In genomic region chr6:70657706-70658105, GRCh38 we compare ENCODE assay signal across 18 cellular contexts. TPM values are rescaled to one million over a fixed set of nuclear protein-coding genes. Genes with fewer than 3 reads are reported as not detected.
DNase-seq lines count a peak whose midpoint lies in the region; ATAC-seq and TF ChIP-seq lines count a peak whose summit lies in the region.
"Had no signal": no experiment of that assay in that cellular context is flagged by ENCODE, and none has a peak within 500 bp of the region (broad histone marks: within the 10 kb centered on the region; RNA-seq: fewer than 3 reads in every experiment).

No MANE protein-coding gene starts in this region.

- no peak for TF ChIP-seq EP300 in gastroesophageal sphincter (IDR thresholded peaks at IDR 0.05)

- no peaks in the 10 kb centered on the region for H3K4me1 ChIP-seq in gastroesophageal sphincter
- H3K4me1 ChIP-seq: BE2C, Caco-2 had no signal

- peak overlapping the region; percentile 21; the same call in 1 of the 2 replicates for H3K27ac ChIP-seq in WERI-Rb-1
- H3K27ac ChIP-seq in gastroesophageal sphincter, result no peak overlapping the region

- H3K36me3 Mint-ChIP-seq in progenitor cell of endocrine pancreas (ENCODE audit: insufficient read depth), result no peaks in the 10 kb centered on the region
- H3K36me3 Mint-ChIP-seq: CD4-positive, CD25-positive, alpha-beta regulatory T cell had no signal

- peaks cover 7% of the 10 kb centered on the region for H3K27me3 Mint-ChIP-seq in progenitor cell of endocrine pancreas
- H3K27me3 Mint-ChIP-seq: CD4-positive, CD25-positive, alpha-beta regulatory T cell had no signal

- H3K4me1 Mint-ChIP-seq in progenitor cell of endocrine pancreas (ENCODE audit: low read depth), result no peaks in the 10 kb centered on the region
- H3K4me1 Mint-ChIP-seq: CD4-positive, CD25-positive, alpha-beta regulatory T cell had no signal

- H3K9me3 Mint-ChIP-seq in progenitor cell of endocrine pancreas (ENCODE audit: low read depth), result no peaks in the 10 kb centered on the region
- H3K9me3 Mint-ChIP-seq: HFFc6 had no signal

- no peak for TF ChIP-seq CTCF in GM12865 (IDR thresholded peaks at IDR 0.05; ENCODE audit: insufficient read depth, low read depth, low read length, missing control alignments)
- no peak for TF ChIP-seq CTCF in WERI-Rb-1 (IDR thresholded peaks at IDR 0.05; ENCODE audit: low read depth, low read length)
- TF ChIP-seq CTCF in gastroesophageal sphincter (IDR thresholded peaks at IDR 0.05), result no peak
- TF ChIP-seq CTCF in progenitor cell of endocrine pancreas (IDR thresholded peaks at IDR 0.05; ENCODE audit: unreplicated experiment), result no peak

- 55 to 64% methylated on average over 3 of the region's 3 CpGs for WGBS in gastroesophageal sphincter (ENCODE audit: low coverage in 1 of 2), 2 donors

- H3K27me3 ChIP-seq in WERI-Rb-1 (ENCODE audit: insufficient read depth, low read depth, severe bottlenecking), result no peaks in the 10 kb centered on the region
- H3K27me3 ChIP-seq in gastroesophageal sphincter, result no peaks in the 10 kb centered on the region
- H3K27me3 ChIP-seq: BE2C had no signal

- H3K4me3 Mint-ChIP-seq in progenitor cell of endocrine pancreas (ENCODE audit: low read depth), result no peak overlapping the region
- H3K4me3 Mint-ChIP-seq: CD4-positive, CD25-positive, alpha-beta regulatory T cell; HFFc6 had no signal

- peak; percentile 54 for ATAC-seq in GM21723 (IDR thresholded peaks at IDR 0.05; ENCODE audit: unreplicated experiment)
- ATAC-seq in gastroesophageal sphincter, result no peak
- ATAC-seq: K562, Right ventricle myocardium inferior had no signal

- peak; percentile 9 for DNase-seq in GM12865 (ENCODE audit: low read depth)
- peak; percentile 75 for DNase-seq in MV-4-11 (lab: John Stamatoyannopoulos, UW)
- DNase-seq in WERI-Rb-1, result peak; percentile 24
- no peak for DNase-seq in progenitor cell of endocrine pancreas (ENCODE audit: low spot score, unreplicated experiment)
- DNase-seq in SIG-M5 treated with dmso at 0.1 percent for 504 hours (lab: John Stamatoyannopoulos, UW; ENCODE audit: unreplicated experiment), result no peak
- no peak for DNase-seq in stimulated activated CD4-positive, alpha-beta T cell treated with anti-CD3 and anti-CD28 coated beads, Interleukin-12 subunit alpha, Interleukin-12 subunit beta, amount 100 ng/mL, for 4 hours
- DNase-seq: BE2C; Caco-2; CD4-positive, CD25-positive, alpha-beta regulatory T cell; H7; HFFc6; NCI-H1417 treated with DMSO at 0.1 percent for 48 hours; NCI-H2029; SK-N-SH had no signal

- no peak for TF ChIP-seq POLR2A in gastroesophageal sphincter (IDR thresholded peaks at IDR 0.05)

- H3K9me3 ChIP-seq in WERI-Rb-1 (ENCODE audit: severe bottlenecking), result no peaks in the 10 kb centered on the region
- no peaks in the 10 kb centered on the region for H3K9me3 ChIP-seq in gastroesophageal sphincter
- H3K9me3 ChIP-seq: BE2C, Caco-2, SK-N-SH had no signal

- no peak overlapping the region for H3K27ac Mint-ChIP-seq in progenitor cell of endocrine pancreas
- H3K27ac Mint-ChIP-seq: HFFc6 had no signal

- H3K36me3 ChIP-seq in WERI-Rb-1, result no peaks in the 10 kb centered on the region
- H3K36me3 ChIP-seq in gastroesophageal sphincter, result no peaks in the 10 kb centered on the region
- H3K36me3 ChIP-seq: BE2C had no signal

- no peak overlapping the region for H3K4me3 ChIP-seq in GM12865 (ENCODE audit: low read depth, low read length)
- no peak overlapping the region for H3K4me3 ChIP-seq in WERI-Rb-1 (ENCODE audit: low read depth, low read length)
- H3K4me3 ChIP-seq in gastroesophageal sphincter, result no peak overlapping the region
- H3K4me3 ChIP-seq: K562 had no signal

RNA-seq across cellular contexts. Expression of gene SMAP1, which starts 10.0 kb away (rescaled TPM):
- total RNA-seq in gastroesophageal sphincter (10 to 100 TPM; 24.1 to 35.5 (median 30.9) TPM), progenitor cell of endocrine pancreas (32.8 and 34.1 TPM in 2 replicates)

Comparison
In these comparisons a context has a peak if more than half of its experiments do, and no peak if none do; other contexts are left out.
1. DNase-seq: peak in GM12865 (single experiment), MV-4-11 (single experiment) and WERI-Rb-1 (single experiment); none in progenitor cell of endocrine pancreas (single experiment), SIG-M5 treated with dmso at 0.1 percent for 504 hours (single experiment) and stimulated activated CD4-positive, alpha-beta T cell treated with anti-CD3 and anti-CD28 coated beads, Interleukin-12 subunit alpha, Interleukin-12 subunit beta, amount 100 ng/mL, for 4 hours (single experiment).